ENCODE assay signal across 8 cellular contexts in the genomic region with DNA sequence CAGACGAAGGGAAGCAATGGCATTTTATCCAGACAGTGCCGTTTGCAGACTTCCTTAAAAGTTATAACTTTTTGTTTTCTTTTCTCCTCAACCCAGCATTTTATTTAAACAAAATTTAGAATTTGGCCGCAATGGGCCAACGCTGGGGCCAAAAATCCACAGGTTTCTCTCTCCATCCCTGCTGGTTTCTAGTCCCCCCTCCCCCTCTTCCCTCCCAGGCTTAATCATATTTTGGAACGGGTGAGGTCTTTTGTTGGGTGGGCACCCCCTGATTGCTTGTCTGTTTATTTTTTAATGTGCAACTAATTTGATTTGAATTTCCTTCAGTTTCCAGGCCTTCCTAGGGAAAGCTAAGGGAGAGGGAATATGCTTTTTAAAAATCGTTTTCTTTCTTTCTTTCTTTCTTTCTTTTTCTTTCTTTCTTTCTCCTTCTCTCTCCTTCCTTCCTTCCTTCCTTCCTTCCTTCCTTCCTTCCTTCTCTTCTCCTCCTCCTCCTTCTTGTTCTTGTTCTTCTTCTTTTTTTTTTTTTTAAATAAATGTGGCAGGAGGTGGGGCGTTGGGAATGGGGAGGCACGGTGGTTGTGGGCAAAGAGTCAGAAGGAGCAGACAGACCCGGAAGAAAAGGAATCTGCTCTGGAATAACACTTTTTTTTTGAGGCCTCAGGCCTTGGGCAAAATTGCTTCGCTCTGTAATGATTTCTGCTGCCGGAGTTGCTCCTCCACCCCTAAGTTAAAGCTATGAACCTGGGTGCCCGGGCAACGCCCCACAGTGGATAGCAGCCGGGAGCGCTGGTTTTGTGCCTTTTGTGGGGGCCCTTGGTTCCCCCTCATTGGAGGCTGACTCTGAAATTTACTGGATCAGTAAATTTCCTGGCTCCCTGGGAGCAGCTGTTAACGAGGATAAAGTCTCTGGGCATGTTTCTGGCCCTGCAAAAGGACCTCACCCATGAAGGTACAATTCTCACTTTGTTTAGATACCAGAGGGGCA. TPM values are rescaled to one million over a fixed set of nuclear protein-coding genes. Genes with fewer than 3 reads are reported as not detected.
DNase-seq lines count a peak whose midpoint lies in the region; ATAC-seq and TF ChIP-seq lines count a peak whose summit lies in the region.

No MANE protein-coding gene starts in this region.

- H3K9me3 ChIP-seq in SJSA1 (replicated peaks) = no peaks in the 10 kb centered on the region
- no peaks in the 10 kb centered on the region for H3K9me3 ChIP-seq in esophagus squamous epithelium
- H3K9me3 ChIP-seq in neural cell (ENCODE audit: low read length) = no peaks in the 10 kb centered on the region

- H3K36me3 ChIP-seq in SJSA1 (peaks cover 26% of the 10 kb centered on the region), esophagus squamous epithelium (no peaks in the 10 kb centered on the region), neural cell (ENCODE audit: insufficient read depth, low read length) (no peaks in the 10 kb centered on the region)

- H3K4me1 Mint-ChIP-seq in activated CD4-positive, alpha-beta T cell treated with anti-CD3 and anti-CD28 coated beads for 36 hours = peaks cover 34% of the 10 kb centered on the region

- no peak overlapping the region for H2AFZ ChIP-seq in neural cell (ENCODE audit: low read depth, low read length)

- peak overlapping the region; percentile 5 for H3K4me2 ChIP-seq in neural cell (ENCODE audit: low read length)

- 10 to 13% methylated on average over 10 to 14 of the region's 16 CpGs for WGBS in esophagus squamous epithelium, 2 donors

- no peaks in the 10 kb centered on the region for H3F3A ChIP-seq in neural cell (ENCODE audit: insufficient read depth, low read length, poor library complexity, severe bottlenecking)

- H3K27me3 ChIP-seq in SJSA1 (replicated peaks) (no peaks in the 10 kb centered on the region), esophagus squamous epithelium (no peaks in the 10 kb centered on the region), neural cell (ENCODE audit: insufficient read depth, low read depth, low read length) (no peaks in the 10 kb centered on the region)

- POLR2A ChIA-PET in activated CD4-positive, alpha-beta T cell treated with anti-CD3 and anti-CD28 coated beads for 36 hours (lab: Charles Lee) = interaction anchor here (1.5 kb wide), 1 partner anchor 66 kb away, joined by 4 read pairs; no protein-coding TSS in a partner anchor

- H3K27ac Mint-ChIP-seq in activated CD4-positive, alpha-beta T cell treated with anti-CD3 and anti-CD28 coated beads for 36 hours = peak overlapping the region; percentile 29

- no peak for TF ChIP-seq RAD21 in neural cell (conservative IDR thresholded peaks at IDR 0.05)

- H3K4me3 Mint-ChIP-seq in activated CD4-positive, alpha-beta T cell treated with anti-CD3 and anti-CD28 coated beads for 36 hours = peak overlapping the region; percentile 68

- peak overlapping the region; percentile 96 for H3K27ac ChIP-seq in SJSA1
- peak overlapping the region; percentile 90 to 99 (median 96) for H3K27ac ChIP-seq in esophagus squamous epithelium
- no peak overlapping the region for H3K27ac ChIP-seq in neural cell (ENCODE audit: low read length)

- ATAC-seq in activated CD4-positive, alpha-beta T cell treated with anti-CD3 and anti-CD28 coated beads for 36 hours = no peak

- CTCF ChIA-PET in activated CD4-positive, alpha-beta T cell treated with anti-CD3 and anti-CD28 coated beads for 36 hours (lab: Charles Lee) = interaction anchor here (0.6 to 1.1 kb wide), 2 partner anchors 66 to 363 kb away, joined by 3 read pairs; no protein-coding TSS in a partner anchor

- intact Hi-C loops in activated CD4-positive, alpha-beta T cell treated with anti-CD3 and anti-CD28 coated beads for 36 hours (cut with DNase I, micrococcal nuclease) = loop anchor here in 1 of 2 experiments (5.0 kb wide), 1 partner anchor 281 kb away; no protein-coding TSS in a partner anchor
- intact Hi-C loops in esophagus squamous epithelium (cut with DNase I) = no loop called here

- H3K4me1 ChIP-seq in SJSA1 (replicated peaks) (peaks cover 22% of the 10 kb centered on the region), esophagus squamous epithelium (peaks cover 4 to 68% (median 22%) of the 10 kb centered on the region in 3 donors)

- H3K4me3 ChIP-seq in SJSA1 = peak overlapping the region; percentile 91
- H3K4me3 ChIP-seq in esophagus squamous epithelium = peak overlapping the region; percentile 77 to 99 (median 82)
- peak overlapping the region; percentile 93 for H3K4me3 ChIP-seq in neural cell (ENCODE audit: low read length)

- H3K9me3 Mint-ChIP-seq in activated CD4-positive, alpha-beta T cell treated with anti-CD3 and anti-CD28 coated beads for 36 hours (ENCODE audit: low read depth) = no peaks in the 10 kb centered on the region

- H3K9ac ChIP-seq in neural cell (ENCODE audit: low read length) = no peak overlapping the region

- TF ChIP-seq EP300 in neural cell (conservative IDR thresholded peaks at IDR 0.05; ENCODE audit: poor library complexity, severe bottlenecking) = no peak

- H3K9me2 ChIP-seq in neural cell (ENCODE audit: insufficient read depth, low read length) = no peaks in the 10 kb centered on the region

- TF ChIP-seq CTCF in esophagus squamous epithelium (IDR thresholded peaks at IDR 0.05) = no peak
- TF ChIP-seq CTCF in neural cell (IDR thresholded peaks at IDR 0.05; ENCODE audit: poor library complexity, severe bottlenecking) = no peak

- no peaks in the 10 kb centered on the region for H4K20me1 ChIP-seq in neural cell (ENCODE audit: insufficient read depth)

- no peak for TF ChIP-seq POLR2A in esophagus squamous epithelium (IDR thresholded peaks at IDR 0.05)

- H3K36me3 Mint-ChIP-seq in activated CD4-positive, alpha-beta T cell treated with anti-CD3 and anti-CD28 coated beads for 36 hours (ENCODE audit: low read depth) = peaks cover 1% of the 10 kb centered on the region

- peaks cover 2% of the 10 kb centered on the region for H3K27me3 Mint-ChIP-seq in activated CD4-positive, alpha-beta T cell treated with anti-CD3 and anti-CD28 coated beads for 36 hours

- DNase-seq in activated CD4-positive, alpha-beta T cell treated with anti-CD3 and anti-CD28 coated beads for 36 hours = no peak
- no peak for DNase-seq in activated CD4-positive, alpha-beta T cell treated with anti-CD3 and anti-CD28 coated beads, Interleukin-2, amount 50 U/mL, for 4 hours
- peak; percentile 61 to 78 for DNase-seq in SJSA1 (ENCODE audit: low read depth in 1 of 2, low spot score in 2 of 2)
- no peak for DNase-seq in esophagus squamous epithelium (lab: John Stamatoyannopoulos, UW)
- no peak for DNase-seq in ureter (ENCODE audit: low spot score)
- no peak for DNase-seq in SKM-1 (lab: John Stamatoyannopoulos, UW; ENCODE audit: unreplicated experiment)
- no peak for DNase-seq in NCI-H1694 (lab: John Stamatoyannopoulos, UW)

- H3K79me2 ChIP-seq in neural cell (replicated peaks; ENCODE audit: insufficient read depth, low read length) = peaks cover 47% of the 10 kb centered on the region

TF ChIP-seq in neural cell, 6 proteins besides CTCF, POLR2A, EP300 and RAD21:
- TF ChIP-seq TAF1 (IDR thresholded peaks at IDR 0.05; ENCODE audit: low read depth) (no peak), MXI1 (conservative IDR thresholded peaks at IDR 0.05; ENCODE audit: poor library complexity, severe bottlenecking) (no peak), SMC3 (conservative IDR thresholded peaks at IDR 0.05; ENCODE audit: poor library complexity) (no peak), POLR2AphosphoS5 (IDR thresholded peaks at IDR 0.05) (no peak), EZH2 (IDR thresholded peaks at IDR 0.05; ENCODE audit: borderline replicate concordance, insufficient read depth, low read length, poor library complexity, severe bottlenecking) (no peak)
- TF ChIP-seq, protein P1, sequence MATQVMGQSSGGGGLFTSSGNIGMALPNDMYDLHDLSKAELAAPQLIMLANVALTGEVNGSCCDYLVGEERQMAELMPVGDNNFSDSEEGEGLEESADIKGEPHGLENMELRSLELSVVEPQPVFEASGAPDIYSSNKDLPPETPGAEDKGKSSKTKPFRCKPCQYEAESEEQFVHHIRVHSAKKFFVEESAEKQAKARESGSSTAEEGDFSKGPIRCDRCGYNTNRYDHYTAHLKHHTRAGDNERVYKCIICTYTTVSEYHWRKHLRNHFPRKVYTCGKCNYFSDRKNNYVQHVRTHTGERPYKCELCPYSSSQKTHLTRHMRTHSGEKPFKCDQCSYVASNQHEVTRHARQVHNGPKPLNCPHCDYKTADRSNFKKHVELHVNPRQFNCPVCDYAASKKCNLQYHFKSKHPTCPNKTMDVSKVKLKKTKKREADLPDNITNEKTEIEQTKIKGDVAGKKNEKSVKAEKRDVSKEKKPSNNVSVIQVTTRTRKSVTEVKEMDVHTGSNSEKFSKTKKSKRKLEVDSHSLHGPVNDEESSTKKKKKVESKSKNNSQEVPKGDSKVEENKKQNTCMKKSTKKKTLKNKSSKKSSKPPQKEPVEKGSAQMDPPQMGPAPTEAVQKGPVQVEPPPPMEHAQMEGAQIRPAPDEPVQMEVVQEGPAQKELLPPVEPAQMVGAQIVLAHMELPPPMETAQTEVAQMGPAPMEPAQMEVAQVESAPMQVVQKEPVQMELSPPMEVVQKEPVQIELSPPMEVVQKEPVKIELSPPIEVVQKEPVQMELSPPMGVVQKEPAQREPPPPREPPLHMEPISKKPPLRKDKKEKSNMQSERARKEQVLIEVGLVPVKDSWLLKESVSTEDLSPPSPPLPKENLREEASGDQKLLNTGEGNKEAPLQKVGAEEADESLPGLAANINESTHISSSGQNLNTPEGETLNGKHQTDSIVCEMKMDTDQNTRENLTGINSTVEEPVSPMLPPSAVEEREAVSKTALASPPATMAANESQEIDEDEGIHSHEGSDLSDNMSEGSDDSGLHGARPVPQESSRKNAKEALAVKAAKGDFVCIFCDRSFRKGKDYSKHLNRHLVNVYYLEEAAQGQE (IDR thresholded peaks at IDR 0.05; ENCODE audit: borderline replicate concordance) = no peak
TF ChIP-seq in neural cell: peak in this region for 0.

RNA-seq across cellular contexts. Expression of gene FNDC3B, which starts 1.9 kb away (rescaled TPM):
- 10 to 100 TPM; 10.5 to 14.2 TPM for total RNA-seq in activated CD4-positive, alpha-beta T cell treated with anti-CD3 and anti-CD28 coated beads for 36 hours
- 42.7 and 73.4 TPM in 2 replicates for total RNA-seq in SJSA1 (2014; rRNA removed; shearing (Covaris generic))
- 10 to 100 TPM in 3 of 4 donors, 1 to 10 TPM in 1; 7.7 to 44.3 (median 20.4) TPM for total RNA-seq in esophagus squamous epithelium
- polyA plus RNA-seq in neural cell = 4.2 and 4.9 TPM in 2 replicates
- polyA minus RNA-seq in neural cell = 19.7 and 24.1 TPM in 2 replicates
- 191 TPM for total RNA-seq in ureter

Comparison
In these comparisons a context has a peak if more than half of its experiments do, and no peak if none do; other contexts are left out.
1. DNase-seq: peak in SJSA1 (2 of 2); none in activated CD4-positive, alpha-beta T cell treated with anti-CD3 and anti-CD28 coated beads for 36 hours (single experiment), activated CD4-positive, alpha-beta T cell treated with anti-CD3 and anti-CD28 coated beads, Interleukin-2, amount 50 U/mL, for 4 hours (0 of 2), esophagus squamous epithelium (single experiment), ureter (single experiment), SKM-1 (single experiment) and NCI-H1694 (single experiment).
2. Peak in every context shown above with its lines, with median percentiles within 50 percentile points of each other: H3K4me3 ChIP-seq.